In genomic region chr10:89414146-89414878, GRCh38 we compare ENCODE assay signal across 1 cellular context.
TF ChIP-seq lines count a peak whose summit lies in the region.

A gene with protein sequence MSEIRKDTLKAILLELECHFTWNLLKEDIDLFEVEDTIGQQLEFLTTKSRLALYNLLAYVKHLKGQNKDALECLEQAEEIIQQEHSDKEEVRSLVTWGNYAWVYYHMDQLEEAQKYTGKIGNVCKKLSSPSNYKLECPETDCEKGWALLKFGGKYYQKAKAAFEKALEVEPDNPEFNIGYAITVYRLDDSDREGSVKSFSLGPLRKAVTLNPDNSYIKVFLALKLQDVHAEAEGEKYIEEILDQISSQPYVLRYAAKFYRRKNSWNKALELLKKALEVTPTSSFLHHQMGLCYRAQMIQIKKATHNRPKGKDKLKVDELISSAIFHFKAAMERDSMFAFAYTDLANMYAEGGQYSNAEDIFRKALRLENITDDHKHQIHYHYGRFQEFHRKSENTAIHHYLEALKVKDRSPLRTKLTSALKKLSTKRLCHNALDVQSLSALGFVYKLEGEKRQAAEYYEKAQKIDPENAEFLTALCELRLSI (plus strand): TSS chr10:89414568. CDS start chr10:89414799, 231 bp downstream.

TF ChIP-seq in H1, 55 proteins besides CTCF, POLR2A, EP300 and RAD21 (continued from another document):
- TF ChIP-seq ATF3 (IDR thresholded peaks at IDR 0.05; ENCODE audit: insufficient read depth, low read depth, low read length) (no peak), SAP30 (IDR thresholded peaks at IDR 0.05; ENCODE audit: insufficient read depth, insufficient replicate concordance, low read length) (no peak), CHD2 (IDR thresholded peaks at IDR 0.05; ENCODE audit: low read length) (no peak), RFX5 (IDR thresholded peaks at IDR 0.05; ENCODE audit: borderline replicate concordance, low read depth, low read length) (no peak), TAF1 (IDR thresholded peaks at IDR 0.05; ENCODE audit: low read depth, low read length) (peak; percentile 79), ZNF274 (IDR thresholded peaks at IDR 0.05; ENCODE audit: borderline replicate concordance, extremely low read depth, low read length) (no peak), SP4 (IDR thresholded peaks at IDR 0.05; ENCODE audit: low read length) (no peak), CHD1 (IDR thresholded peaks at IDR 0.05; ENCODE audit: low read depth, low read length) (no peak), CTBP2 (IDR thresholded peaks at IDR 0.05; ENCODE audit: borderline replicate concordance, insufficient read depth, insufficient read length, low read length) (no peak), POLR2AphosphoS5 (IDR thresholded peaks at IDR 0.05; ENCODE audit: low read depth, low read length) (peak; percentile 14; the same call in 1 of the 2 replicates), PHF8 (conservative IDR thresholded peaks at IDR 0.05; ENCODE audit: low read depth, low read length) (no peak; the same call in 1 of the 2 replicates), RNF2 (IDR thresholded peaks at IDR 0.05; ENCODE audit: borderline replicate concordance, low read depth, low read length, missing control alignments, poor library complexity, severe bottlenecking) (no peak), BRCA1 (IDR thresholded peaks at IDR 0.05; ENCODE audit: low read depth, low read length) (no peak), TAF7 (optimal IDR thresholded peaks at IDR 0.05; ENCODE audit: borderline replicate concordance, low read depth, low read length) (no peak), ASH2L (IDR thresholded peaks at IDR 0.05; ENCODE audit: low read length) (peak; percentile 96), BCL11A (IDR thresholded peaks at IDR 0.05; ENCODE audit: low read depth in 2 of 2, low read length in 2 of 2) (no peak), NRF1 (IDR thresholded peaks at IDR 0.05; ENCODE audit: low read depth, low read length) (peak; percentile 64), RBBP5 (IDR thresholded peaks at IDR 0.05; ENCODE audit: borderline replicate concordance, low read depth, low read length) (peak; percentile 99), EZH2 (IDR thresholded peaks at IDR 0.05; ENCODE audit: low read depth, low read length, severe bottlenecking) (no peak), NANOG (IDR thresholded peaks at IDR 0.05; ENCODE audit: insufficient read depth, low read depth, low read length, poor library complexity, severe bottlenecking) (no peak), CBX8 (IDR thresholded peaks at IDR 0.05; ENCODE audit: borderline replicate concordance, low read depth, low read length) (no peak), YY1 (IDR thresholded peaks at IDR 0.05; ENCODE audit: low read depth, low read length) (no peak), CHD7 (IDR thresholded peaks at IDR 0.05; ENCODE audit: insufficient replicate concordance, low read length) (no peak), EGR1 (IDR thresholded peaks at IDR 0.05; ENCODE audit: borderline replicate concordance, low read depth, low read length) (0 out of 2 replicates have a peak, but pooled peaks have one; percentile 7), TCF12 (IDR thresholded peaks at IDR 0.05; ENCODE audit: low read depth, low read length) (no peak), SP2 (IDR thresholded peaks at IDR 0.05; ENCODE audit: low read length) (no peak), GTF2F1 (IDR thresholded peaks at IDR 0.05; ENCODE audit: borderline replicate concordance, low read depth, low read length) (no peak), RXRA (IDR thresholded peaks at IDR 0.05; ENCODE audit: insufficient read depth, low read depth, low read length) (no peak), TEAD4 (IDR thresholded peaks at IDR 0.05; ENCODE audit: low read depth, low read length) (no peak)
- TF ChIP-seq, protein P1, sequence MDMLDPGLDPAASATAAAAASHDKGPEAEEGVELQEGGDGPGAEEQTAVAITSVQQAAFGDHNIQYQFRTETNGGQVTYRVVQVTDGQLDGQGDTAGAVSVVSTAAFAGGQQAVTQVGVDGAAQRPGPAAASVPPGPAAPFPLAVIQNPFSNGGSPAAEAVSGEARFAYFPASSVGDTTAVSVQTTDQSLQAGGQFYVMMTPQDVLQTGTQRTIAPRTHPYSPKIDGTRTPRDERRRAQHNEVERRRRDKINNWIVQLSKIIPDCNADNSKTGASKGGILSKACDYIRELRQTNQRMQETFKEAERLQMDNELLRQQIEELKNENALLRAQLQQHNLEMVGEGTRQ (IDR thresholded peaks at IDR 0.05; ENCODE audit: low read length), result no peak
